In the genomic region with DNA sequence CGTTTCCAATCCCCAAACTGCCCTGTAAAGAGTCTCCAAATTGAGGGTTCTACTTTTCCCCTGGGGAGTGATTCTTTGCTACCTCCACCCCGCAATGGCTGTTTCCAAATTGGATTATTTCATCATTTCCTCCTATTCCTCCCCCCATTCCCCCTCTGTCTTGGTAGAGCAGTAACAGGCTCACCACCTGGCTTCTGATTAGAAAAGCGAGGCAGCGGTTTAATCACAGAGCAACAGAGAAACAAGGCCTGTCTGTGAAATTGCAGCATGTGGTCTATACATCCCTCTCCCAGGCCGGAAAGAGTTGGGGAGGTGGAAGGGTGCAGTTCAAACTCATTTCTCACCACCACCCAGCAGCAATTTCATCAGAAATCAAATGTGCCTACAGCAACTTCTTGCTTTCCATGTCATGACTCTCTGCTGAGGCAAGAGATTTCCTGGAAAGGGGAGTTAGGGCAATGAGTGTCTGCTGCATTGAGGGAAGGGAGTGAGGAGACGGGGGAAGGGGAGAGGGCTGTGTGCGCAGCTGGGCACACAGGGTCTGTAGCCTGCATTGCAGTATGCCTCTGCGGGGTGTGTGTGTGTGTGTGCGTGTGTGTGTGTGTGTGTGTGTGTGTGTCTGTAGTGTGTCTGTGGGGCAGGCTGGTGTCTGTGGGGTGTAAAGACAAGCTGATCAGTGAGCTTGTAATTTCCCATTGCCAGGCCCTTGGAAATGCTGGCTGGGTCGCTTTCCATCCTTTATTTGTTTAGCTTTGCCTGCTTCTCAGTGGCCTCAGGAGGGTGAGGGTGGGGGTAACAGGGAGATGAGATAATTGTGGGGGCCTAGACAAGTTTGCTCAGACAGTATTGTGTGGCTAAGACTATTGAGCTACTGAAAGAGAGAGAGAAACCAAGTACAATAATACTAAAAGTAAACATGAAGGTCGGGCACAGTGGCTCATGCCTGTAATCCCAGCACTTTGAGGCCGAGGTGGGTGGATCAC, we compare ENCODE assay signal across 8 cellular contexts. TPM values are rescaled to one million over a fixed set of nuclear protein-coding genes. Genes with fewer than 3 reads are reported as not detected.
A peak's percentile ranks its signal among the peaks of the same experiment; 100 is the strongest.
DNase-seq lines count a peak whose midpoint lies in the region; ATAC-seq and TF ChIP-seq lines count a peak whose summit lies in the region.

No MANE protein-coding gene starts in this region.

- DNase-seq in MV-4-11 (lab: John Stamatoyannopoulos, UW) (peak; percentile 95), SK-MEL-5 (ENCODE audit: low read depth, low spot score) (peak; percentile 32), fibroblast of the conjunctiva (ENCODE audit: low read depth) (peak; percentile 34), right atrium auricular region (ENCODE audit: low spot score) (no peak), T-helper 17 cell (no peak)

- H3K27ac ChIP-seq in BLaER1 (peak overlapping the region; percentile 94), right atrium auricular region (no peak overlapping the region)

- in situ Hi-C loops in SK-MEL-5 (cut with HindIII; ENCODE audit: low pct_unique_long_range_greater_than_20kb, low sequenced_read_pairs): no loop called here

- peaks cover 41% of the 10 kb centered on the region for H3K27me3 Mint-ChIP-seq in T-helper 17 cell

- no peak for ATAC-seq in GM18519 (IDR thresholded peaks at IDR 0.05; ENCODE audit: low FRiP score, unreplicated experiment)
- no peak for ATAC-seq in T-helper 17 cell
- no peak for ATAC-seq in HG03342 (IDR thresholded peaks at IDR 0.05; ENCODE audit: unreplicated experiment)

- H3K36me3 Mint-ChIP-seq in T-helper 17 cell (ENCODE audit: low read depth): no peaks in the 10 kb centered on the region

- no peak overlapping the region for H3K27ac Mint-ChIP-seq in T-helper 17 cell

- H4K20me1 ChIP-seq in BLaER1: no peaks in the 10 kb centered on the region

- H3K27me3 ChIP-seq in BLaER1 (no peaks in the 10 kb centered on the region), right atrium auricular region (no peaks in the 10 kb centered on the region)

- H3K4me1 ChIP-seq in BLaER1 (peaks cover 100% of the 10 kb centered on the region), right atrium auricular region (peaks cover 0 to 14% of the 10 kb centered on the region in 2 donors)

- H3K9me3 ChIP-seq in BLaER1 (peaks cover 5% of the 10 kb centered on the region; the same call in 1 of the 2 replicates), right atrium auricular region (no peaks in the 10 kb centered on the region), T-helper 17 cell (ENCODE audit: control insufficient read depth, low read length, poor library complexity, severe bottlenecking) (no peaks in the 10 kb centered on the region)

- H3K4me3 ChIP-seq in BLaER1: peak overlapping the region; percentile 50
- no peak overlapping the region for H3K4me3 ChIP-seq in right atrium auricular region

- no peak overlapping the region for H3K4me3 Mint-ChIP-seq in T-helper 17 cell

- H3K4me1 Mint-ChIP-seq in T-helper 17 cell: no peaks in the 10 kb centered on the region

- peak overlapping the region; percentile 71 for H3K4me2 ChIP-seq in BLaER1

- H3K36me3 ChIP-seq in BLaER1 (no peaks in the 10 kb centered on the region), right atrium auricular region (no peaks in the 10 kb centered on the region)

- TF ChIP-seq CTCF in right atrium auricular region (IDR thresholded peaks at IDR 0.05): no peak

- H3K9ac ChIP-seq in BLaER1: peak overlapping the region; percentile 78

RNA-seq across cellular contexts. Expression of a gene that starts 13.5 kb away (rescaled TPM):
- 445 and 479 TPM in 2 replicates for total RNA-seq in SK-MEL-5 (2014; rRNA removed; shearing (Covaris generic))
- polyA plus RNA-seq in SK-MEL-5 (2015; cell fraction: cytosol; rRNA removed): 704 and 791 TPM in 2 replicates
- 41.7 and 51.2 TPM in 2 replicates for polyA plus RNA-seq in SK-MEL-5 (2015; cell fraction: nucleus; rRNA removed)
- 100 to 1,000 TPM; 255 to 508 TPM for total RNA-seq in right atrium auricular region
- total RNA-seq in T-helper 17 cell: 1 to 10 TPM in 1 of 2 donors, not detected in 1; 6.1 TPM

Comparison
In these comparisons a context has a peak if more than half of its experiments do, and no peak if none do; other contexts are left out.
1. DNase-seq: peak in MV-4-11 (single experiment), SK-MEL-5 (single experiment) and fibroblast of the conjunctiva (single experiment); none in right atrium auricular region (single experiment) and T-helper 17 cell (0 of 3).
2. RNA of a gene that starts 13.5 kb away (total RNA-seq): 255 to 508 TPM in right atrium auricular region and 445 to 479 TPM in SK-MEL-5; 6.1 TPM in T-helper 17 cell; every median in the first group is over 10 times any median in the second.